10 cellular contexts compared by ENCODE assay signal in the genomic region with DNA sequence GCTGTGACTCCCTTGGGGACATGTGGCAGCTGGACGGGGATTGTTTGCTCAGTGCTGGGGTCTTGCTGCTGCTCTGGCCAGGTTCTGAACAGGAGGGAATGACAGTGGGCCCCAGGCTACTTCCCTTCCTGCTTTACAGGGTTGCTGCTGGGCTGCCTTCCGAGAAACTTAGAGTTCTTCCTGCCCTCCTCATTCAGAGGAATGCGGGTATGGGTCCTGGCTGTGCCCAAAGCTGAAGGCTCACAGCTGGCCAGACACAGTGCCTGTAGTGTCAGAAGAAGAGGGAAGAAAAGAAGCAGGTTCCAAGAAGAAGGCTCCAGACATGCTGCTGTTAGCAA.
DNase-seq lines count a peak whose midpoint lies in the region; ATAC-seq and TF ChIP-seq lines count a peak whose summit lies in the region.
"Had no signal": no experiment of that assay in that cellular context is flagged by ENCODE, and none has a peak within 500 bp of the region (broad histone marks: within the 10 kb centered on the region; RNA-seq: fewer than 3 reads in every experiment).

No MANE protein-coding gene starts in this region.

- TF ChIP-seq CTCF in fibroblast of villous mesenchyme (IDR thresholded peaks at IDR 0.05; ENCODE audit: insufficient read depth, low read depth, low read length), result no peak
- TF ChIP-seq CTCF in Peyer's patch (IDR thresholded peaks at IDR 0.05), result no peak

- H3K36me3 ChIP-seq in ACC112 (ENCODE audit: insufficient read depth, low read length) (no peaks in the 10 kb centered on the region), muscle layer of colon (ENCODE audit: insufficient read depth, low read length) (peaks cover 3% of the 10 kb centered on the region), Peyer's patch (peaks cover 0 to 4% (median 0%) of the 10 kb centered on the region in 3 donors)

- DNase-seq in RPMI8226, result peak; percentile 9
- DNase-seq in fibroblast of villous mesenchyme (ENCODE audit: low read depth), result peak; percentile 61
- no peak for DNase-seq in NCI-H1436 treated with DMSO at 0.1 percent for 48 hours (lab: John Stamatoyannopoulos, UW)
- no peak for DNase-seq in Peyer's patch
- DNase-seq in COLO668 (lab: John Stamatoyannopoulos, UW; ENCODE audit: unreplicated experiment), result no peak
- DNase-seq: NCI-H2081 treated with DMSO at 0.1 percent for 48 hours had no signal

- no peaks in the 10 kb centered on the region for H3K27me3 ChIP-seq in ACC112 (ENCODE audit: insufficient read depth, low read length)
- H3K27me3 ChIP-seq in muscle layer of colon (ENCODE audit: control insufficient read depth in 1 of 2, insufficient read depth in 2 of 2, low read length in 2 of 2), result no peaks in the 10 kb centered on the region
- no peaks in the 10 kb centered on the region for H3K27me3 ChIP-seq in Peyer's patch

- H2AFZ ChIP-seq in ACC112 (ENCODE audit: low read length, unreplicated experiment), result no peak overlapping the region

- no peak overlapping the region for H3K4me3 ChIP-seq in ACC112 (ENCODE audit: low read depth, low read length)
- no peak overlapping the region for H3K4me3 ChIP-seq in fibroblast of villous mesenchyme (ENCODE audit: low read depth, low read length)
- H3K4me3 ChIP-seq in muscle layer of colon (ENCODE audit: low read depth in 1 of 2, low read length in 2 of 2), result no peak overlapping the region
- no peak overlapping the region for H3K4me3 ChIP-seq in Peyer's patch
- H3K4me3 ChIP-seq: GM12878 had no signal

- H3K9ac ChIP-seq in muscle layer of colon (ENCODE audit: low read length), result no peak overlapping the region

- H3K79me2 ChIP-seq in ACC112 (ENCODE audit: control insufficient read depth, insufficient read depth, low read length, unreplicated experiment), result no peaks in the 10 kb centered on the region

- no peak for TF ChIP-seq POLR2A in Peyer's patch (IDR thresholded peaks at IDR 0.05)

- H3K9me3 ChIP-seq in muscle layer of colon (ENCODE audit: low read length) (no peaks in the 10 kb centered on the region), Peyer's patch (no peaks in the 10 kb centered on the region)

- peaks cover 26% of the 10 kb centered on the region for H3K4me1 ChIP-seq in ACC112 (ENCODE audit: control insufficient read depth, insufficient read depth, low read length, unreplicated experiment)
- H3K4me1 ChIP-seq in muscle layer of colon (ENCODE audit: insufficient read depth, low read length), result peaks cover 30% of the 10 kb centered on the region
- H3K4me1 ChIP-seq in Peyer's patch, result no peaks in the 10 kb centered on the region

- H3K27ac ChIP-seq in ACC112 (ENCODE audit: low read depth, low read length) (peak overlapping the region; percentile 53; the same call in 1 of the 2 replicates), muscle layer of colon (ENCODE audit: low read depth, low read length) (peak overlapping the region; percentile 66), Peyer's patch (no peak overlapping the region)

- ATAC-seq in HG03520 (IDR thresholded peaks at IDR 0.05; ENCODE audit: unreplicated experiment), result no peak
- ATAC-seq: GM12878 had no signal

Comparison
In these comparisons a context has a peak if more than half of its experiments do, and no peak if none do; other contexts are left out.
1. H3K27ac ChIP-seq: peak in ACC112 (single experiment) and muscle layer of colon (single experiment); none in Peyer's patch (0 of 4).
2. DNase-seq: peak in RPMI8226 (single experiment) and fibroblast of villous mesenchyme (single experiment); none in NCI-H1436 treated with DMSO at 0.1 percent for 48 hours (single experiment), Peyer's patch (0 of 3) and COLO668 (single experiment).